12 cellular contexts compared by ENCODE assay signal in the genomic region with DNA sequence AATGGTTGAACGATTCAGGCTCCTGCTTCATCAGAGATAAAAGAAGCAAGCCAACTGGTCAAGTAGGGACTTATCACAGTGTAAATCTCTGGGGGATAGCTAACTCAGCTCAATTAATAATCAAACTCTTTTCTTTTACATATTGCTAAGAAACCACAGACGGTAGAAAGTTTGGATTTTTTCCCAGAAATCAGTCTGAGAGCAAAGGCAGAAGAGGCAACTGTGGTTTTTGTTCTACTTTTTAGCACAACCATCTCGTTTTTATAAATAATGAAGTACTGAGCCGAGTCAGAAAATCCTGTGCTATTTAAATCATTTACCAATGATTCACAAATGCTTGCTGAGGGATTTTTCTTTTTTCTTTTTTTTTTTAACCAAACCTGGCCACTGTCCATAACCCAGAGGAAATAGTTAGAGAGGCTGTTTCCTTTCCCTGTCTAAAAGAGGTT.
DNase-seq lines count a peak whose midpoint lies in the region; ATAC-seq, FAIRE-seq and TF ChIP-seq lines count a peak whose summit lies in the region.
"Had no signal": no experiment of that assay in that cellular context is flagged by ENCODE, and none has a peak within 500 bp of the region (broad histone marks: within the 10 kb centered on the region; RNA-seq: fewer than 3 reads in every experiment).

No MANE protein-coding gene starts in this region.

- H3K36me3 Mint-ChIP-seq in nephron progenitor cell (ENCODE audit: low read depth) = no peaks in the 10 kb centered on the region
- H3K36me3 Mint-ChIP-seq in stimulated activated effector memory CD8-positive, alpha-beta T cell treated with anti-CD3 and anti-CD28 coated beads, Interleukin-12 subunit alpha, Interleukin-12 subunit beta, amount 100 ng/mL, for 72 hours = no peaks in the 10 kb centered on the region
- H3K36me3 Mint-ChIP-seq: activated naive CD8-positive, alpha-beta T cell; WTC11 had no signal

- CTCF ChIA-PET in A549 (lab: Yijun Ruan, JAX) = no interaction called here

- TF ChIP-seq RAD21 in A549 (conservative IDR thresholded peaks at IDR 0.05 in 1 of 2, IDR thresholded peaks at IDR 0.05 in 1 of 2) = no peak

- no peak overlapping the region for H3K4me3 Mint-ChIP-seq in nephron progenitor cell
- H3K4me3 Mint-ChIP-seq in stimulated activated effector memory CD8-positive, alpha-beta T cell treated with anti-CD3 and anti-CD28 coated beads, Interleukin-12 subunit alpha, Interleukin-12 subunit beta, amount 100 ng/mL, for 72 hours = no peak overlapping the region
- H3K4me3 Mint-ChIP-seq: activated naive CD8-positive, alpha-beta T cell; WTC11 had no signal

- no peak for DNase-seq in A549 (ENCODE audit: low read depth in 1 of 2, low spot score in 1 of 2)
- DNase-seq in NCI-H1105 (lab: John Stamatoyannopoulos, UW) = peak; percentile 1
- DNase-seq in globus pallidus (ENCODE audit: low spot score) = peak; percentile 14
- no peak for DNase-seq in stimulated activated CD4-positive, alpha-beta T cell treated with anti-CD3 and anti-CD28 coated beads, Interleukin-12 subunit alpha, Interleukin-12 subunit beta, amount 100 ng/mL, for 4 hours
- DNase-seq in brain microvascular endothelial cell = no peak
- no peak for DNase-seq in nephron progenitor cell
- no peak for DNase-seq in stimulated activated effector memory CD8-positive, alpha-beta T cell treated with anti-CD3 and anti-CD28 coated beads, Interleukin-12 subunit alpha, Interleukin-12 subunit beta, amount 100 ng/mL, for 72 hours (ENCODE audit: low spot score in 2 of 2)
- DNase-seq: GOT3, transverse colon had no signal

- no peak overlapping the region for H3K27ac ChIP-seq in A549
- no peak overlapping the region for H3K27ac ChIP-seq in brain microvascular endothelial cell
- H3K27ac ChIP-seq: transverse colon had no signal

- in situ Hi-C loops in brain microvascular endothelial cell (cut with HindIII; ENCODE audit: low pct_ligation_motif_present, low sequenced_read_pairs) = no loop called here

- TF ChIP-seq POLR2A in A549 (IDR thresholded peaks at IDR 0.05; ENCODE audit: low read length) = no peak

- TF ChIP-seq EP300 in A549 (IDR thresholded peaks at IDR 0.05) = no peak

- POLR2A ChIA-PET in A549 (lab: Yijun Ruan, JAX) = no interaction called here

- no peak overlapping the region for H3K4me3 ChIP-seq in A549
- no peak overlapping the region for H3K4me3 ChIP-seq in brain microvascular endothelial cell (ENCODE audit: low read depth, low read length)
- H3K4me3 ChIP-seq: transverse colon had no signal

- ATAC-seq in A549 (no peak), GM21825 (IDR thresholded peaks at IDR 0.05; ENCODE audit: unreplicated experiment) (peak; percentile 48)
- no peak for ATAC-seq in stimulated activated effector memory CD8-positive, alpha-beta T cell treated with anti-CD3 and anti-CD28 coated beads, Interleukin-12 subunit alpha, Interleukin-12 subunit beta, amount 100 ng/mL, for 72 hours
- ATAC-seq: WTC11 had no signal

- H3K9me3 ChIP-seq in A549 = no peaks in the 10 kb centered on the region
- H3K9me3 ChIP-seq: transverse colon had no signal

- 3% methylated on average over 4 of the region's 4 CpGs for WGBS in A549 (ENCODE audit: missing lambda C conversion rate)

- H3K27ac Mint-ChIP-seq in nephron progenitor cell = no peak overlapping the region
- H3K27ac Mint-ChIP-seq in stimulated activated effector memory CD8-positive, alpha-beta T cell treated with anti-CD3 and anti-CD28 coated beads, Interleukin-12 subunit alpha, Interleukin-12 subunit beta, amount 100 ng/mL, for 72 hours = no peak overlapping the region
- H3K27ac Mint-ChIP-seq: activated naive CD8-positive, alpha-beta T cell; WTC11 had no signal

- peak overlapping the region; percentile 48; the same call in 2 of the 3 replicates for H3K4me2 ChIP-seq in A549

- H3K4me1 ChIP-seq in A549 = no peaks in the 10 kb centered on the region
- H3K4me1 ChIP-seq: transverse colon had no signal

- H3K9me3 Mint-ChIP-seq in nephron progenitor cell = no peaks in the 10 kb centered on the region
- H3K9me3 Mint-ChIP-seq in stimulated activated effector memory CD8-positive, alpha-beta T cell treated with anti-CD3 and anti-CD28 coated beads, Interleukin-12 subunit alpha, Interleukin-12 subunit beta, amount 100 ng/mL, for 72 hours = peaks cover 6% of the 10 kb centered on the region
- H3K9me3 Mint-ChIP-seq: WTC11 had no signal

- no peaks in the 10 kb centered on the region for H3K27me3 Mint-ChIP-seq in nephron progenitor cell (ENCODE audit: low read depth, poor library complexity)

- TF ChIP-seq CTCF in A549 (IDR thresholded peaks at IDR 0.05) = no peak
- no peak for TF ChIP-seq CTCF in brain microvascular endothelial cell (IDR thresholded peaks at IDR 0.05; ENCODE audit: low read depth, low read length, missing control alignments)
- no peak for TF ChIP-seq CTCF in nephron progenitor cell (IDR thresholded peaks at IDR 0.05)

- no peaks in the 10 kb centered on the region for H3K36me3 ChIP-seq in brain microvascular endothelial cell (replicated peaks)
- H3K36me3 ChIP-seq: transverse colon had no signal

- H3K4me1 Mint-ChIP-seq in nephron progenitor cell = peaks cover 9% of the 10 kb centered on the region
- no peaks in the 10 kb centered on the region for H3K4me1 Mint-ChIP-seq in stimulated activated effector memory CD8-positive, alpha-beta T cell treated with anti-CD3 and anti-CD28 coated beads, Interleukin-12 subunit alpha, Interleukin-12 subunit beta, amount 100 ng/mL, for 72 hours
- H3K4me1 Mint-ChIP-seq: WTC11 had no signal

- no peak for FAIRE-seq in A549 (lab: Jason Lieb, UNC)

- no peaks in the 10 kb centered on the region for H3K27me3 ChIP-seq in brain microvascular endothelial cell (replicated peaks)
- H3K27me3 ChIP-seq: transverse colon had no signal

TF ChIP-seq in A549, 52 proteins besides CTCF, POLR2A, EP300 and RAD21:
- TF ChIP-seq MAFK (IDR thresholded peaks at IDR 0.05; ENCODE audit: partially characterized antibody) (no peak), RNF2 (IDR thresholded peaks at IDR 0.05; ENCODE audit: borderline replicate concordance, low read depth) (no peak), JUN (IDR thresholded peaks at IDR 0.05) (no peak), NR3C1 (IDR thresholded peaks at IDR 0.05) (no peak), FOSB (CRISPR knock-in tag; IDR thresholded peaks at IDR 0.05) (no peak), RCOR1 (IDR thresholded peaks at IDR 0.05; ENCODE audit: low read depth, low read length) (no peak)
- TF ChIP-seq, protein P1, sequence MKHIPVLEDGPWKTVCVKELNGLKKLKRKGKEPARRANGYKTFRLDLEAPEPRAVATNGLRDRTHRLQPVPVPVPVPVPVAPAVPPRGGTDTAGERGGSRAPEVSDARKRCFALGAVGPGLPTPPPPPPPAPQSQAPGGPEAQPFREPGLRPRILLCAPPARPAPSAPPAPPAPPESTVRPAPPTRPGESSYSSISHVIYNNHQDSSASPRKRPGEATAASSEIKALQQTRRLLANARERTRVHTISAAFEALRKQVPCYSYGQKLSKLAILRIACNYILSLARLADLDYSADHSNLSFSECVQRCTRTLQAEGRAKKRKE (CRISPR knock-in tag; IDR thresholded peaks at IDR 0.05; ENCODE audit: low read depth) = no peak

Comparison
In these comparisons a context has a peak if more than half of its experiments do, and no peak if none do; other contexts are left out.
1. DNase-seq: peak in NCI-H1105 (single experiment) and globus pallidus (single experiment); none in A549 (0 of 2), stimulated activated CD4-positive, alpha-beta T cell treated with anti-CD3 and anti-CD28 coated beads, Interleukin-12 subunit alpha, Interleukin-12 subunit beta, amount 100 ng/mL, for 4 hours (single experiment), brain microvascular endothelial cell (single experiment), nephron progenitor cell (single experiment) and stimulated activated effector memory CD8-positive, alpha-beta T cell treated with anti-CD3 and anti-CD28 coated beads, Interleukin-12 subunit alpha, Interleukin-12 subunit beta, amount 100 ng/mL, for 72 hours (0 of 2).